ENCODE assay signal across 21 cellular contexts in the genomic region with DNA sequence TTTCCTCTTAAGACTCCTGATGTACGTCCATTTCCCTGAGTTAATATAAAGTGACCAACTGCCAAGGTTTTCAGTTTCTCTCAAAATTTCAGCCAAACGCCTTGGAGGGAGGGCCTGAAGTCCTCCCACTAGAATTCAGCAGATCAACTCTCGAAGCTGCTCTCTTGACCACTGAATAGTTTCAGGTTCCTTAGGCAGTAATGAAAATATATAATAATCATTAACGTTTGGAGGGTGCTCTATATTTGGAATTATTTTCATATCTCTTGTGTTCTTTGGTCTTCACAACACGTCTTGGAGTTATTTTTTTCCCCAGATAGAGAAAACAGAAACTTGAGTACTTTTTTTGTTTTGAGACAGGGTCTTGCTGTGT.
A peak's percentile ranks its signal among the peaks of the same experiment; 100 is the strongest.
DNase-seq lines count a peak whose midpoint lies in the region; ATAC-seq lines count a peak whose summit lies in the region.
"Had no signal": no experiment of that assay in that cellular context is flagged by ENCODE, and none has a peak within 500 bp of the region (broad histone marks: within the 10 kb centered on the region; RNA-seq: fewer than 3 reads in every experiment).

No MANE protein-coding gene starts in this region.

- ATAC-seq in GM19324 (IDR thresholded peaks at IDR 0.05; ENCODE audit: low FRiP score, unreplicated experiment) (peak; percentile 81), GM21786 (IDR thresholded peaks at IDR 0.05; ENCODE audit: unreplicated experiment) (peak; percentile 76), HG03175 (IDR thresholded peaks at IDR 0.05; ENCODE audit: unreplicated experiment) (peak; percentile 95)
- ATAC-seq: gastroesophageal sphincter; lower lobe of right lung; naive thymus-derived CD8-positive, alpha-beta T cell; Panc1; SK-N-SH treated with all-trans-retinoic acid at 6 μM for 48 hours had no signal

- no peaks in the 10 kb centered on the region for H3K36me3 ChIP-seq in muscle layer of colon (ENCODE audit: insufficient read depth, low read length)
- H3K36me3 ChIP-seq: gastroesophageal sphincter, lower lobe of right lung had no signal

- peaks cover 2% of the 10 kb centered on the region for H3K4me1 ChIP-seq in muscle layer of colon (ENCODE audit: insufficient read depth, low read length)
- H3K4me1 ChIP-seq: gastroesophageal sphincter, lower lobe of right lung had no signal

- no peaks in the 10 kb centered on the region for H3K9me3 ChIP-seq in muscle layer of colon (ENCODE audit: low read length)

- peak overlapping the region; percentile 17 for H3K27ac ChIP-seq in muscle layer of colon (ENCODE audit: low read depth, low read length)
- H3K27ac ChIP-seq: gastroesophageal sphincter, lower lobe of right lung had no signal

- no peak for DNase-seq in GDM1 (lab: John Stamatoyannopoulos, UW)
- DNase-seq in amniotic stem cell (lab: John Stamatoyannopoulos, UW), result no peak
- no peak for DNase-seq in middle frontal gyrus (ENCODE audit: extremely low spot score, low spot score)
- DNase-seq: activated CD4-positive, alpha-beta T cell treated with anti-CD3 and anti-CD28 coated beads, Interleukin-2, amount 10 ng/mL, durations not matched to agents 24 days and 14 days; activated naive CD4-positive, alpha-beta T cell treated with Interleukin-2 at 50 U/mL for 16 hours; dermis blood vessel endothelial cell; erythroblast; HFFc6; KBM-7; lower lobe of right lung; naive thymus-derived CD8-positive, alpha-beta T cell; NCI-H1105; NCI-H526 treated with DMSO at 0.1 percent for 48 hours; small intestine had no signal

- no peaks in the 10 kb centered on the region for H3K27me3 ChIP-seq in muscle layer of colon (ENCODE audit: control insufficient read depth in 1 of 2, insufficient read depth in 2 of 2, low read length in 2 of 2)
- H3K27me3 ChIP-seq: gastroesophageal sphincter had no signal

- H3K9ac ChIP-seq in muscle layer of colon (ENCODE audit: low read length), result no peak overlapping the region

- H3K4me3 ChIP-seq in muscle layer of colon (ENCODE audit: low read depth in 1 of 2, low read length in 2 of 2), result no peak overlapping the region
- H3K4me3 ChIP-seq: gastroesophageal sphincter, lower lobe of right lung had no signal
